17 cellular contexts compared by ENCODE assay signal in the genomic region with DNA sequence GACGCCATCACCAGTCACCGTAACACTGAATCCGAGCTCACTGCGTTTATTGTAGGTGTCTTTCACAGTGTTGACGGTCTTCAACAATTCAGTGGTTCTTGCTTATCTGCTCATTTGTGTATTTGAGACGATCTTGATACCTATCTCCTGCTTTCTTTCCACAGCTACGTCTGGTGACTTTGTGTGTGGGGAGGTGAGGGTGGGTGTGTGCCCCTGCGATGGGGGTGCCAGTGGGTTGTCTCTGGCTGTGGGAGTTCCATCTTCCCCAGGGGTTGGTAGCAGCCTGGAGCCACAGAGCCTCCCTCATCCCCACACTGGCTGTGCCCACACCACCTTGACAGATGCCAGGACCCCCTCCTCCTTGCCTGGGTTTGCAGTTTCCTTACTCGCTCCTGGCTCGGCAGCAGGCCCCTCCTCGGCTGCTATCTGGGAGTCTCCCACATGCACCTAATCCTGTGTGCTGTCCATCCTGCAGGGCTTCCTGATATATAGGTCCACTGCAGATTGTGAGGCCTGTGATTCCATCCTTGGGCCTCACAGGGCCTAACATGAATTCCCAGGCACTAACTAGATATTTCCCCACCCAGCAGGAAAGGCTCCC. TPM values are rescaled to one million over a fixed set of nuclear protein-coding genes. Genes with fewer than 3 reads are reported as not detected.
DNase-seq lines count a peak whose midpoint lies in the region; ATAC-seq, FAIRE-seq and TF ChIP-seq lines count a peak whose summit lies in the region.
"Had no signal": no experiment of that assay in that cellular context is flagged by ENCODE, and none has a peak within 500 bp of the region (broad histone marks: within the 10 kb centered on the region; RNA-seq: fewer than 3 reads in every experiment).

No MANE protein-coding gene starts in this region.

- H3K27me3 ChIP-seq in mesendoderm (ENCODE audit: insufficient read depth, low read length, poor library complexity) (no peaks in the 10 kb centered on the region), upper lobe of right lung (no peaks in the 10 kb centered on the region), smooth muscle cell (ENCODE audit: low read depth) (no peaks in the 10 kb centered on the region)

- H3K27ac ChIP-seq in mesendoderm (ENCODE audit: low read depth, low read length) (no peak overlapping the region), upper lobe of right lung (no peak overlapping the region), smooth muscle cell (ENCODE audit: low read depth) (no peak overlapping the region)
- H3K27ac ChIP-seq: C4-2B had no signal

- H3K23ac ChIP-seq in mesendoderm (ENCODE audit: low read length): peak overlapping the region; percentile 68

- peak; percentile 22 for ATAC-seq in upper lobe of right lung
- ATAC-seq: GM23338 had no signal

- H2BK5ac ChIP-seq in mesendoderm (ENCODE audit: low read length): peak overlapping the region; percentile 42

- H3K56ac ChIP-seq in mesendoderm (ENCODE audit: low read length): peak overlapping the region; percentile 46

- no peak overlapping the region for H3K4ac ChIP-seq in mesendoderm (ENCODE audit: low read depth, low read length)

- DNase-seq in activated effector memory CD4-positive, alpha-beta T cell treated with anti-CD3 and anti-CD28 coated beads, Interleukin-2, amount 50 U/mL, for 16 hours: peak; percentile 33
- DNase-seq in activated effector memory CD4-positive, alpha-beta T cell treated with Interleukin-2 at 50 U/mL for 16 hours: no peak
- DNase-seq in HTR-8/SVneo (ENCODE audit: insufficient read length, low spot score) (no peak), mesendoderm (peak; percentile 81), upper lobe of right lung (no peak), NCI-H446 treated with DMSO at 0.1 percent for 48 hours (lab: John Stamatoyannopoulos, UW) (no peak), smooth muscle cell (lab: John Stamatoyannopoulos, UW; ENCODE audit: unreplicated experiment) (no peak)
- DNase-seq in activated CD4-positive, CD25-positive, alpha-beta regulatory T cell (lab: John Stamatoyannopoulos, UW): no peak
- DNase-seq: ACHN; CD4-positive, alpha-beta memory T cell; COR-L47; DND-41; GDM1; H9 had no signal

- no peak overlapping the region for H2BK15ac ChIP-seq in mesendoderm (replicated peaks; ENCODE audit: low read depth)

- H3K4me2 ChIP-seq in mesendoderm (ENCODE audit: low read length) (no peak overlapping the region), smooth muscle cell (no peak overlapping the region)
- H3K4me2 ChIP-seq: GM23338 had no signal

- H3K4me1 ChIP-seq in mesendoderm (ENCODE audit: control insufficient read depth, low read depth, low read length): peaks cover 5% of the 10 kb centered on the region
- no peaks in the 10 kb centered on the region for H3K4me1 ChIP-seq in upper lobe of right lung
- H3K4me1 ChIP-seq in smooth muscle cell (ENCODE audit: low read depth): no peaks in the 10 kb centered on the region

- no peaks in the 10 kb centered on the region for H3K79me1 ChIP-seq in mesendoderm (ENCODE audit: low read length)

- H4K5ac ChIP-seq in mesendoderm (ENCODE audit: low read length): no peak overlapping the region

- TF ChIP-seq CTCF in upper lobe of right lung (IDR thresholded peaks at IDR 0.05) (no peak), smooth muscle cell (IDR thresholded peaks at IDR 0.05; ENCODE audit: borderline replicate concordance, insufficient read depth, poor library complexity, severe bottlenecking) (no peak)

- H3K9ac ChIP-seq in mesendoderm (ENCODE audit: low read length) (no peak overlapping the region), smooth muscle cell (ENCODE audit: low read depth) (no peak overlapping the region)

- no peak overlapping the region for H3K18ac ChIP-seq in mesendoderm (ENCODE audit: low read length)

- FAIRE-seq in HTR-8/SVneo (lab: Jason Lieb, UNC): peak; percentile 66
- FAIRE-seq: GM12892 had no signal

- intact Hi-C loops in upper lobe of right lung (cut with DNase I): no loop called here

- WGBS in mesendoderm (ENCODE audit: extremely low coverage, insufficient coverage, low lambda C conversion rate): no CpG with 5 or more reads among the region's 11 CpGs
- WGBS in smooth muscle cell (ENCODE audit: low lambda C conversion rate): 88% methylated on average over 11 of the region's 11 CpGs

- H3F3A ChIP-seq in smooth muscle cell (ENCODE audit: low read depth): no peaks in the 10 kb centered on the region

- H2AFZ ChIP-seq in smooth muscle cell (ENCODE audit: low read depth): no peak overlapping the region
- H2AFZ ChIP-seq: GM23338 had no signal

- H3K9me3 ChIP-seq in upper lobe of right lung (no peaks in the 10 kb centered on the region), smooth muscle cell (replicated peaks; ENCODE audit: low read depth) (no peaks in the 10 kb centered on the region)

- no peak overlapping the region for H4K8ac ChIP-seq in mesendoderm (ENCODE audit: low read depth, low read length)

- H3K79me2 ChIP-seq in mesendoderm (ENCODE audit: control insufficient read depth, insufficient read depth, low read length): no peaks in the 10 kb centered on the region
- no peaks in the 10 kb centered on the region for H3K79me2 ChIP-seq in smooth muscle cell (ENCODE audit: low read depth)

- no peak overlapping the region for H3K4me3 ChIP-seq in mesendoderm (ENCODE audit: low read length)
- no peak overlapping the region for H3K4me3 ChIP-seq in upper lobe of right lung
- H3K4me3 ChIP-seq in smooth muscle cell: no peak overlapping the region
- H3K4me3 ChIP-seq: GM23338 had no signal

- H2AK5ac ChIP-seq in mesendoderm (ENCODE audit: low read length): no peak overlapping the region

- no peaks in the 10 kb centered on the region for H4K20me1 ChIP-seq in smooth muscle cell (ENCODE audit: low read depth)

- no peak overlapping the region for H2BK120ac ChIP-seq in mesendoderm (ENCODE audit: low read depth, low read length)

- H3K36me3 ChIP-seq in mesendoderm (ENCODE audit: control insufficient read depth, insufficient read depth, low read length): no peaks in the 10 kb centered on the region
- no peaks in the 10 kb centered on the region for H3K36me3 ChIP-seq in upper lobe of right lung
- H3K36me3 ChIP-seq in smooth muscle cell (ENCODE audit: low read depth): no peaks in the 10 kb centered on the region

RNA-seq across cellular contexts. Expression of gene PARP1, which starts 6.3 kb away (rescaled TPM):
- 277 TPM for polyA plus RNA-seq in mesendoderm (2013, experiment 1 of 2)
- polyA plus RNA-seq in mesendoderm (2013, experiment 2 of 2): 282 TPM
- total RNA-seq in upper lobe of right lung (64.6 TPM), smooth muscle cell (27.4 and 33.2 TPM in 2 replicates)
- polyA plus RNA-seq in smooth muscle cell: 38.5 and 48.4 TPM in 2 replicates

Comparison
In these comparisons a context has a peak if more than half of its experiments do, and no peak if none do; other contexts are left out.
1. DNase-seq: peak in activated effector memory CD4-positive, alpha-beta T cell treated with anti-CD3 and anti-CD28 coated beads, Interleukin-2, amount 50 U/mL, for 16 hours (single experiment) and mesendoderm (single experiment); none in activated effector memory CD4-positive, alpha-beta T cell treated with Interleukin-2 at 50 U/mL for 16 hours (single experiment), HTR-8/SVneo (single experiment), upper lobe of right lung (single experiment), NCI-H446 treated with DMSO at 0.1 percent for 48 hours (single experiment), activated CD4-positive, CD25-positive, alpha-beta regulatory T cell (0 of 4) and smooth muscle cell (single experiment).